Comparison of ENCODE assay signal across 1 cellular context in the genomic region with DNA sequence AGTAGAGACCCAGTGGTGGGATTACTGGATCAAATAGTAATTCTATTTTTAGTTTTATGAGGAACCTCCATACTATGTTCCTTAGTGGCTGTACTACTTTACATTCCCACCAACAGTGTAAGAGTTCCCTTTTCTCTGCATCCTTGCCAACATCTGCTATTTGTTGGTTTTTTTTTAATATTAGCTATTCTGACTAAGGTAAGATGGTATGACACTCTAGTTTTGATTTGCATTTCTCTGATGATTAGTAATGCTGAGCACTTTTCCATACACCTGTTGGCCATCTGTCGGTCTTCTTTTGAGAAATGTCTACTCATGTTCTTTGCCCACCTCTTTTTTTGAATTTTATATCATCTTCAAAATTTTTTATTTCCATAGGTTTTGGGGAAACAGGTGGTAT.
TF ChIP-seq lines count a peak whose summit lies in the region.

No MANE protein-coding gene starts in this region.

TF ChIP-seq in SK-N-SH, 30 proteins besides CTCF, POLR2A, EP300 and RAD21 (continued from another document):
- no peak for TF ChIP-seq USF2 (IDR thresholded peaks at IDR 0.05; ENCODE audit: borderline replicate concordance, low read depth, low read length)
TF ChIP-seq in SK-N-SH: peak in this region for 2.
